16 cellular contexts compared by ENCODE assay signal in the genomic region with DNA sequence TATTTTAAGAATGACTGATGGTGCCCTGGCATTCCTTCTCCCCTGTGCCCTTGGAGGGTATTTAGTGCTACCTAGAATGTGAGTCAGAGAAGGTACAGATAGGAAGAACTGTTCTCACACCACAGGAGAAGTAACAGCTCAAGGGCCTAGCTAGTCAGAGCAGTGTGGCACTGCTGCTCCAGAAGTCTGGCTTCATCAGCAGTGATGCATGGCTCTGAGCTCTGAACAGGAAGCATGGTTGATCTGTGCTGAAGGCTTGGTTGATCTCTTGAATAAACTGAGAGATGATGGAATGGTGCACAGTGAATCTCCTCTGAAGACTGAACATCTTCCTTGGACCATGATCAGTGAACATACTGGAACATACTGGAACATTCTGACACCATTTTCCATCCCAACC.
A peak's percentile ranks its signal among the peaks of the same experiment; 100 is the strongest.
DNase-seq lines count a peak whose midpoint lies in the region; ATAC-seq and TF ChIP-seq lines count a peak whose summit lies in the region.
"Had no signal": no experiment of that assay in that cellular context is flagged by ENCODE, and none has a peak within 500 bp of the region (broad histone marks: within the 10 kb centered on the region; RNA-seq: fewer than 3 reads in every experiment).

No MANE protein-coding gene starts in this region.

- no peak overlapping the region for H3K27ac Mint-ChIP-seq in activated CD4-positive, alpha-beta T cell treated with anti-CD3 and anti-CD28 coated beads for 36 hours
- no peak overlapping the region for H3K27ac Mint-ChIP-seq in activated CD8-positive, alpha-beta T cell treated with anti-CD3 and anti-CD28 coated beads for 36 hours

- H3K4me3 Mint-ChIP-seq in activated CD4-positive, alpha-beta T cell treated with anti-CD3 and anti-CD28 coated beads for 36 hours, result no peak overlapping the region
- H3K4me3 Mint-ChIP-seq in activated CD8-positive, alpha-beta T cell treated with anti-CD3 and anti-CD28 coated beads for 36 hours, result no peak overlapping the region

- H3K27ac ChIP-seq in BLaER1 (no peak overlapping the region; the same call in 1 of the 2 replicates), foreskin keratinocyte (no peak overlapping the region)

- POLR2A ChIA-PET in activated CD4-positive, alpha-beta T cell treated with anti-CD3 and anti-CD28 coated beads for 36 hours (lab: Charles Lee), result no interaction called here
- POLR2A ChIA-PET in activated CD8-positive, alpha-beta T cell treated with anti-CD3 and anti-CD28 coated beads for 36 hours (lab: Charles Lee), result no interaction called here

- H4K20me1 ChIP-seq in BLaER1, result no peaks in the 10 kb centered on the region

- H3K4me1 Mint-ChIP-seq in activated CD4-positive, alpha-beta T cell treated with anti-CD3 and anti-CD28 coated beads for 36 hours, result no peaks in the 10 kb centered on the region
- no peaks in the 10 kb centered on the region for H3K4me1 Mint-ChIP-seq in activated CD8-positive, alpha-beta T cell treated with anti-CD3 and anti-CD28 coated beads for 36 hours (ENCODE audit: low read depth)

- H3K4me2 ChIP-seq in BLaER1, result peak overlapping the region; percentile 39

- no peaks in the 10 kb centered on the region for H3K36me3 Mint-ChIP-seq in activated CD4-positive, alpha-beta T cell treated with anti-CD3 and anti-CD28 coated beads for 36 hours (ENCODE audit: low read depth)
- H3K36me3 Mint-ChIP-seq in activated CD8-positive, alpha-beta T cell treated with anti-CD3 and anti-CD28 coated beads for 36 hours (ENCODE audit: low read depth), result no peaks in the 10 kb centered on the region

- H3K9ac ChIP-seq in BLaER1, result no peak overlapping the region

- DNase-seq in foreskin keratinocyte (no peak), inferior parietal cortex (ENCODE audit: extremely low spot score) (no peak), cerebellar cortex (ENCODE audit: low spot score) (no peak)
- DNase-seq in activated CD4-positive, alpha-beta T cell treated with anti-CD3 and anti-CD28 coated beads for 36 hours, result no peak
- DNase-seq in activated CD8-positive, alpha-beta T cell treated with anti-CD3 and anti-CD28 coated beads for 36 hours, result no peak
- DNase-seq: 8988T, C1 segment of cervical spinal cord, KBM-7, NCI-H1930, NCI-H2171 treated with DMSO at 0.1 percent for 48 hours, NCI-H510A, SHP77 had no signal

- H3K4me1 ChIP-seq in BLaER1 (peaks cover 27% of the 10 kb centered on the region), foreskin keratinocyte (no peaks in the 10 kb centered on the region)
- H3K4me1 ChIP-seq: HAP-1 had no signal

- no peaks in the 10 kb centered on the region for H3K27me3 ChIP-seq in BLaER1
- H3K27me3 ChIP-seq in foreskin keratinocyte, result no peaks in the 10 kb centered on the region

- no peaks in the 10 kb centered on the region for H3K9me3 ChIP-seq in BLaER1
- H3K9me3 ChIP-seq: HAP-1 had no signal

- ATAC-seq in GM18858 (IDR thresholded peaks at IDR 0.05; ENCODE audit: unreplicated experiment) (peak; percentile 65), HG03565 (IDR thresholded peaks at IDR 0.05; ENCODE audit: unreplicated experiment) (peak; percentile 55), foreskin keratinocyte (peak; percentile 44)
- no peak for ATAC-seq in activated CD4-positive, alpha-beta T cell treated with anti-CD3 and anti-CD28 coated beads for 36 hours
- no peak for ATAC-seq in activated CD8-positive, alpha-beta T cell treated with anti-CD3 and anti-CD28 coated beads for 36 hours

- no peak for TF ChIP-seq CTCF in foreskin keratinocyte (conservative IDR thresholded peaks at IDR 0.05)
- TF ChIP-seq CTCF in activated CD8-positive, alpha-beta T cell treated with anti-CD3 and anti-CD28 coated beads for 36 hours (IDR thresholded peaks at IDR 0.05), result no peak

- H3K4me3 ChIP-seq in BLaER1, result no peak overlapping the region
- H3K4me3 ChIP-seq: HAP-1 had no signal

- no peaks in the 10 kb centered on the region for H3K36me3 ChIP-seq in BLaER1
- H3K36me3 ChIP-seq: HAP-1 had no signal

- H3K9me3 Mint-ChIP-seq in activated CD4-positive, alpha-beta T cell treated with anti-CD3 and anti-CD28 coated beads for 36 hours (ENCODE audit: low read depth), result no peaks in the 10 kb centered on the region
- H3K9me3 Mint-ChIP-seq in activated CD8-positive, alpha-beta T cell treated with anti-CD3 and anti-CD28 coated beads for 36 hours, result no peaks in the 10 kb centered on the region

- no peaks in the 10 kb centered on the region for H3K27me3 Mint-ChIP-seq in activated CD4-positive, alpha-beta T cell treated with anti-CD3 and anti-CD28 coated beads for 36 hours
- no peaks in the 10 kb centered on the region for H3K27me3 Mint-ChIP-seq in activated CD8-positive, alpha-beta T cell treated with anti-CD3 and anti-CD28 coated beads for 36 hours

- intact Hi-C loops in activated CD4-positive, alpha-beta T cell treated with anti-CD3 and anti-CD28 coated beads for 36 hours (cut with DNase I, micrococcal nuclease), result no loop called here
- intact Hi-C loops in activated CD8-positive, alpha-beta T cell treated with anti-CD3 and anti-CD28 coated beads for 36 hours (cut with micrococcal nuclease), result no loop called here

- CTCF ChIA-PET in activated CD4-positive, alpha-beta T cell treated with anti-CD3 and anti-CD28 coated beads for 36 hours (lab: Charles Lee), result interaction anchor here (1.0 kb wide), 1 partner anchor 45 kb away, joined by 3 read pairs; no protein-coding TSS in a partner anchor
- CTCF ChIA-PET in activated CD8-positive, alpha-beta T cell treated with anti-CD3 and anti-CD28 coated beads for 36 hours (lab: Charles Lee), result no interaction called here

Comparison
In these comparisons a context has a peak if more than half of its experiments do, and no peak if none do; other contexts are left out.
1. ATAC-seq: peak in GM18858 (single experiment), HG03565 (single experiment) and foreskin keratinocyte (single experiment); none in activated CD4-positive, alpha-beta T cell treated with anti-CD3 and anti-CD28 coated beads for 36 hours (single experiment) and activated CD8-positive, alpha-beta T cell treated with anti-CD3 and anti-CD28 coated beads for 36 hours (single experiment).